ENCODE assay signal across 8 cellular contexts in genomic region chr6:118893882-118894424, GRCh38. TPM values are rescaled to one million over a fixed set of nuclear protein-coding genes. Genes with fewer than 3 reads are reported as not detected.
DNase-seq lines count a peak whose midpoint lies in the region; ATAC-seq lines count a peak whose summit lies in the region.

Gene ASF1A (plus strand): TSS chr6:118894152. CDS start chr6:118894414, 262 bp downstream.

- peak within 1 kb of the TSS; percentile 89 for H3K4me3 ChIP-seq in mononuclear cell (ENCODE audit: low read length)

- H3K27me3 ChIP-seq in mononuclear cell (ENCODE audit: insufficient read depth, low read length): no peaks in the 10 kb centered on the region

- peak; percentile 68 for ATAC-seq in GM21529 (IDR thresholded peaks at IDR 0.05; ENCODE audit: unreplicated experiment)

- H3K36me3 Mint-ChIP-seq in IgD-negative memory B cell: no peaks in the 10 kb centered on the region

- H3K9me3 ChIP-seq in mononuclear cell (ENCODE audit: low read depth, low read length): no peaks in the 10 kb centered on the region

- peak; percentile 97 for DNase-seq in DMS153 treated with DMSO at 0.1 percent for 48 hours (lab: John Stamatoyannopoulos, UW; ENCODE audit: unreplicated experiment)
- peak; percentile 99 for DNase-seq in OCI-M1 (lab: John Stamatoyannopoulos, UW)
- DNase-seq in activated T-cell treated with anti-CD3 and anti-CD28 coated beads for 24 hours (ENCODE audit: low read depth): peak; percentile 95
- DNase-seq in epidermal melanocyte (ENCODE audit: insufficient read length, low spot score): peak; percentile 86
- DNase-seq in stimulated activated CD8-positive, alpha-beta memory T cell treated with anti-CD3 and anti-CD28 coated beads, Interleukin-4, amount 100 ng/mL, for 24 hours (ENCODE audit: low read depth): peak; percentile 89

- no peaks in the 10 kb centered on the region for H3K9me3 Mint-ChIP-seq in IgD-negative memory B cell

- peak within 1 kb of the TSS; percentile 95 to 100 (median 100) for H3K4me3 Mint-ChIP-seq in IgD-negative memory B cell

- peaks cover 39 to 55% (median 42%) of the 10 kb centered on the region in 3 donors for H3K4me1 Mint-ChIP-seq in IgD-negative memory B cell

- no peaks in the 10 kb centered on the region for H3K27me3 Mint-ChIP-seq in IgD-negative memory B cell

- H3K4me1 ChIP-seq in mononuclear cell (ENCODE audit: insufficient read depth, low read length): peaks cover 48% of the 10 kb centered on the region

- H3K27ac Mint-ChIP-seq in IgD-negative memory B cell: peak within 1 kb of the TSS; percentile 91 to 99 (median 98)

RNA-seq across cellular contexts. Expression of gene ASF1A, which starts in this region (rescaled TPM):
- 46.2 TPM for polyA plus RNA-seq in IgD-negative memory B cell
- 11.2 TPM for total RNA-seq in mononuclear cell

Comparison
In these comparisons a context has a peak if more than half of its experiments do, and no peak if none do; other contexts are left out.
1. Peak in every context shown above with its lines: DNase-seq, ATAC-seq and H3K4me3 ChIP-seq.